In genomic region chr20:45330476-45330875, GRCh38 we compare ENCODE assay signal across 33 cellular contexts. TPM values are rescaled to one million over a fixed set of nuclear protein-coding genes. Genes with fewer than 3 reads are reported as not detected.
"Had no signal": no experiment of that assay in that cellular context is flagged by ENCODE, and none has a peak within 500 bp of the region (broad histone marks: within the 10 kb centered on the region; RNA-seq: fewer than 3 reads in every experiment).

No MANE protein-coding gene starts in this region.

- H3K27me3 Mint-ChIP-seq: activated CD8-positive, alpha-beta memory T cell treated with anti-CD3 and anti-CD28 coated beads, Interleukin-2, amount 10 ng/mL, durations not matched to agents 7 days and 5 days; effector memory CD8-positive, alpha-beta T cell; naive thymus-derived CD8-positive, alpha-beta T cell; T-helper 17 cell had no signal

- H3K4me3 ChIP-seq: pancreas, right atrium auricular region, tibial nerve had no signal

- H3K4me3 Mint-ChIP-seq: activated CD8-positive, alpha-beta memory T cell treated with anti-CD3 and anti-CD28 coated beads, Interleukin-2, amount 10 ng/mL, durations not matched to agents 7 days and 5 days; activated CD8-positive, alpha-beta T cell treated with anti-CD3 and anti-CD28 coated beads, Interleukin-2, amount 10 ng/mL, durations not matched to agents 7 days and 5 days; effector memory CD8-positive, alpha-beta T cell; naive thymus-derived CD8-positive, alpha-beta T cell; neural crest cell; T-helper 17 cell; WTC11 had no signal

- H3K27ac Mint-ChIP-seq: activated CD8-positive, alpha-beta memory T cell treated with anti-CD3 and anti-CD28 coated beads, Interleukin-2, amount 10 ng/mL, durations not matched to agents 7 days and 5 days; activated CD8-positive, alpha-beta T cell treated with anti-CD3 and anti-CD28 coated beads, Interleukin-2, amount 10 ng/mL, durations not matched to agents 7 days and 5 days; activated naive CD4-positive, alpha-beta T cell treated with anti-CD3 and anti-CD28 coated beads, Interleukin-2, amount 50 U/mL, for 72 hours; activated T-helper 2 cell treated with anti-CD3 and anti-CD28 coated beads, Interferon-gamma antibody, Interleukin-2, Interleukin-4, amounts not matched to agents 10 μg/mL and 5 μg/mL and 100 μg/mL, durations not matched to agents 14 hours and 24 hours and 36 hours; naive thymus-derived CD8-positive, alpha-beta T cell; T-helper 17 cell; WTC11 had no signal

- H3K9me3 Mint-ChIP-seq: activated naive CD4-positive, alpha-beta T cell treated with anti-CD3 and anti-CD28 coated beads, Interleukin-2, amount 50 U/mL, for 72 hours; activated T-helper 2 cell treated with anti-CD3 and anti-CD28 coated beads, Interferon-gamma antibody, Interleukin-2, Interleukin-4, amounts not matched to agents 10 μg/mL and 5 μg/mL and 100 μg/mL, durations not matched to agents 14 hours and 24 hours and 36 hours; effector memory CD8-positive, alpha-beta T cell; naive thymus-derived CD8-positive, alpha-beta T cell; neural crest cell; WTC11 had no signal

- H3K9me3 ChIP-seq: pancreas, right atrium auricular region, tibial nerve had no signal

- H3K27me3 ChIP-seq: pancreas, right atrium auricular region, tibial nerve had no signal

- H3K4me1 Mint-ChIP-seq: activated CD8-positive, alpha-beta memory T cell treated with anti-CD3 and anti-CD28 coated beads, Interleukin-2, amount 10 ng/mL, durations not matched to agents 7 days and 5 days; naive thymus-derived CD8-positive, alpha-beta T cell; neural crest cell had no signal

- H3K27ac ChIP-seq: right atrium auricular region, tibial nerve had no signal

- H3K36me3 Mint-ChIP-seq: naive thymus-derived CD8-positive, alpha-beta T cell had no signal

- ATAC-seq: activated CD8-positive, alpha-beta memory T cell treated with anti-CD3 and anti-CD28 coated beads, Interleukin-2, amount 10 ng/mL, durations not matched to agents 7 days and 5 days; activated CD8-positive, alpha-beta T cell treated with anti-CD3 and anti-CD28 coated beads, Interleukin-2, amount 10 ng/mL, durations not matched to agents 7 days and 5 days; activated naive CD4-positive, alpha-beta T cell treated with anti-CD3 and anti-CD28 coated beads, Interleukin-2, amount 50 U/mL, for 72 hours; effector memory CD8-positive, alpha-beta T cell; naive thymus-derived CD8-positive, alpha-beta T cell; T-helper 17 cell; WTC11 had no signal

- H3K4me1 ChIP-seq: right atrium auricular region had no signal

- DNase-seq: activated CD4-positive, alpha-beta T cell treated with anti-CD3 and anti-CD28 coated beads for 1 hour; activated CD8-positive, alpha-beta memory T cell treated with anti-CD3 and anti-CD28 coated beads, Interleukin-2, amount 10 ng/mL, durations not matched to agents 7 days and 5 days; activated CD8-positive, alpha-beta T cell treated with anti-CD3 and anti-CD28 coated beads, Interleukin-2, amount 10 ng/mL, durations not matched to agents 7 days and 5 days; activated naive CD4-positive, alpha-beta T cell; activated T-cell treated with anti-CD3 and anti-CD28 coated beads, Interleukin-2, amount 50 U/mL, for 48 hours; cortex of kidney; effector memory CD8-positive, alpha-beta T cell; head of caudate nucleus; hippocampal formation; left colon; midbrain; naive thymus-derived CD8-positive, alpha-beta T cell; nucleus accumbens; pancreas; stimulated activated CD4-positive, alpha-beta T cell treated with anti-CD3 and anti-CD28 coated beads, Interleukin-15, amount 100 ng/mL, for 24 hours; stimulated activated CD4-positive, alpha-beta T cell treated with anti-CD3 and anti-CD28 coated beads, Interleukin-2, amount 100 ng/mL, for 24 hours; stimulated activated naive CD4-positive, alpha-beta T cell; SW 1271; T-helper 17 cell; T1000 had no signal

RNA-seq across cellular contexts. Expression of gene MATN4, which starts 22.4 kb away (rescaled TPM):
- total RNA-seq: fibroblast of villous mesenchyme; left colon; naive thymus-derived CD8-positive, alpha-beta T cell; neural crest cell; pulmonary artery endothelial cell; right atrium auricular region; T-helper 17 cell; temporal lobe; tibial nerve had no signal

RNA-seq across cellular contexts. Expression of gene RBPJL, which starts 23.8 kb away (rescaled TPM):
- total RNA-seq: activated CD8-positive, alpha-beta memory T cell treated with anti-CD3 and anti-CD28 coated beads, Interleukin-2, amount 10 ng/mL, durations not matched to agents 7 days and 5 days; activated CD8-positive, alpha-beta T cell treated with anti-CD3 and anti-CD28 coated beads, Interleukin-2, amount 10 ng/mL, durations not matched to agents 7 days and 5 days; activated naive CD4-positive, alpha-beta T cell treated with anti-CD3 and anti-CD28 coated beads, Interleukin-2, amount 50 U/mL, for 72 hours; activated T-helper 2 cell treated with anti-CD3 and anti-CD28 coated beads, Interferon-gamma antibody, Interleukin-2, Interleukin-4, amounts not matched to agents 10 μg/mL and 5 μg/mL and 100 μg/mL, durations not matched to agents 14 hours and 24 hours and 36 hours; chondrocyte; fibroblast of lung; fibroblast of villous mesenchyme; left colon; lower leg skin; naive thymus-derived CD8-positive, alpha-beta T cell; neural crest cell; pulmonary artery endothelial cell; right atrium auricular region; T-helper 17 cell; temporal lobe; urinary bladder had no signal

RNA-seq across cellular contexts. Expression of gene TP53TG5, which starts 47.6 kb away (rescaled TPM):
- total RNA-seq: activated T-helper 2 cell treated with anti-CD3 and anti-CD28 coated beads, Interferon-gamma antibody, Interleukin-2, Interleukin-4, amounts not matched to agents 10 μg/mL and 5 μg/mL and 100 μg/mL, durations not matched to agents 14 hours and 24 hours and 36 hours; chondrocyte; fibroblast of lung; fibroblast of villous mesenchyme; lower leg skin; neural crest cell; pulmonary artery endothelial cell; right atrium auricular region; T-helper 17 cell; temporal lobe; tibial nerve had no signal
